In the genomic region with DNA sequence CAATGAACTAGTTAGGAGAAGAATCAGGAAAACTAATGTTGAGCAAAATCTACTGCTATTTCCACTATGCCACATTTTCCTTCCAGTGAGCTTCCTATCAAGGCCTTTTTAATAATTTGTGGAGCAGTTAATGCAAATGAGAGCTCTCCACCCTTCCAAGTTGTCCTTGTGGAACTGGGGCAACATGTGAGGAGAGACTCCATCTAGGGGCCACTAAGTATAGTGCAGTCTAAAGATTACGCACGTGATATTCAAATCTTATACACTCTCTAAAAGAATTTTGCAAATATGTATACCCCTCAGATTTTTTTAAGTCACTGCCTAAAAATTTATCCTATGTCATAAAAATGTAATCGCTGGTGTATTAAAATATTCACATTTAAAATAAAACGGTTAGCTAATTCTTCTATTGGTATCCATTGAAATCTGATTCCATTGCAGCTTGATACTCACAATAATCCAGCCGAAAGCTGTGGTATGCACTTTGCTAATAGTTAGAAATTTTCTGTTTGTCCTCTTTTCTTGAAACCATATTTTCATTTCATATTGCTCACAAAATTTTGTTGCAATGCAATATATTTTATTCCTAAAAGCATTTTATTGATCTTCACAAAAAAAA, we compare ENCODE assay signal across 7 cellular contexts.
DNase-seq lines count a peak whose midpoint lies in the region; ATAC-seq and TF ChIP-seq lines count a peak whose summit lies in the region.

No MANE protein-coding gene starts in this region.

- no peaks in the 10 kb centered on the region for H3K36me3 ChIP-seq in suprapubic skin
- H3K36me3 ChIP-seq in CD8-positive, alpha-beta memory T cell (ENCODE audit: insufficient read depth, low read length): no peaks in the 10 kb centered on the region

- POLR2A ChIA-PET in CD8-positive, alpha-beta memory T cell (lab: Charles Lee): no interaction called here

- CTCF ChIA-PET in CD8-positive, alpha-beta memory T cell (lab: Charles Lee): interaction anchor here (0.8 to 1.2 kb wide), 2 partner anchors 9 to 13 kb away, joined by 3 read pairs; no protein-coding TSS in a partner anchor

- H3K4me3 Mint-ChIP-seq in CD8-positive, alpha-beta memory T cell: no peak overlapping the region

- no peak overlapping the region for H3K27ac Mint-ChIP-seq in CD8-positive, alpha-beta memory T cell

- H3K27me3 ChIP-seq in HL-60 (ENCODE audit: insufficient read depth, poor library complexity, severe bottlenecking) (no peaks in the 10 kb centered on the region), foreskin keratinocyte (no peaks in the 10 kb centered on the region), suprapubic skin (no peaks in the 10 kb centered on the region)
- no peaks in the 10 kb centered on the region for H3K27me3 ChIP-seq in CD8-positive, alpha-beta memory T cell (ENCODE audit: insufficient read depth, low read length, poor library complexity, severe bottlenecking)

- no peaks in the 10 kb centered on the region for H3K36me3 Mint-ChIP-seq in CD8-positive, alpha-beta memory T cell

- H3K4me1 ChIP-seq in foreskin keratinocyte (no peaks in the 10 kb centered on the region), suprapubic skin (no peaks in the 10 kb centered on the region)
- no peaks in the 10 kb centered on the region for H3K4me1 ChIP-seq in CD8-positive, alpha-beta memory T cell (ENCODE audit: insufficient read depth, low read length)

- 15% methylated on average over 5 of the region's 5 CpGs for WGBS in suprapubic skin

- no peak for TF ChIP-seq EP300 in suprapubic skin (IDR thresholded peaks at IDR 0.05)

- DNase-seq in GM12864 (ENCODE audit: low read depth) (peak; percentile 4), HL-60 (ENCODE audit: low read depth in 1 of 2, low spot score in 1 of 2) (peak in 1 of 2 experiments; percentile 18), RPMI8226 (peak; percentile 4), foreskin keratinocyte (peak in 1 of 2 donors; percentile 18), suprapubic skin (ENCODE audit: low spot score in 2 of 2) (no peak)
- DNase-seq in CD8-positive, alpha-beta memory T cell: no peak
- no peak for DNase-seq in stimulated activated CD4-positive, alpha-beta T cell treated with anti-CD3 and anti-CD28 coated beads, Interleukin-4, amount 100 ng/mL, for 1 hour

- peak; percentile 80 for ATAC-seq in foreskin keratinocyte

- H3K9me3 Mint-ChIP-seq in CD8-positive, alpha-beta memory T cell: peaks cover 0 to 2% (median 0%) of the 10 kb centered on the region in 5 donors

- H3K27ac ChIP-seq in HL-60 (replicated peaks) (no peak overlapping the region), foreskin keratinocyte (no peak overlapping the region), suprapubic skin (no peak overlapping the region)
- H3K27ac ChIP-seq in CD8-positive, alpha-beta memory T cell (ENCODE audit: low read depth, low read length): no peak overlapping the region

- H3K9me3 ChIP-seq in suprapubic skin: no peaks in the 10 kb centered on the region
- H3K9me3 ChIP-seq in CD8-positive, alpha-beta memory T cell (ENCODE audit: low read length): no peaks in the 10 kb centered on the region

- peaks cover 11 to 44% of the 10 kb centered on the region in 2 donors for H3K27me3 Mint-ChIP-seq in CD8-positive, alpha-beta memory T cell

- no peaks in the 10 kb centered on the region for H3K4me1 Mint-ChIP-seq in CD8-positive, alpha-beta memory T cell

- H3K4me3 ChIP-seq in GM12864 (ENCODE audit: low read depth, low read length) (no peak overlapping the region), HL-60 (replicated peaks; ENCODE audit: insufficient read depth, low read length) (no peak overlapping the region), suprapubic skin (no peak overlapping the region)
- H3K4me3 ChIP-seq in CD8-positive, alpha-beta memory T cell (ENCODE audit: low read length): no peak overlapping the region

- TF ChIP-seq CTCF in GM12864 (IDR thresholded peaks at IDR 0.05; ENCODE audit: low read depth, low read length, missing control alignments) (peak; percentile 75), HL-60 (IDR thresholded peaks at IDR 0.05; ENCODE audit: insufficient read depth, low read length) (peak; percentile 50), foreskin keratinocyte (conservative IDR thresholded peaks at IDR 0.05) (peak; percentile 62), suprapubic skin (IDR thresholded peaks at IDR 0.05) (peak; percentile 26 to 48)

- no peak for TF ChIP-seq POLR2A in suprapubic skin (IDR thresholded peaks at IDR 0.05)

Comparison
In these comparisons a context has a peak if more than half of its experiments do, and no peak if none do; other contexts are left out.
1. DNase-seq: peak in GM12864 (single experiment) and RPMI8226 (single experiment); none in suprapubic skin (0 of 2), CD8-positive, alpha-beta memory T cell (0 of 5) and stimulated activated CD4-positive, alpha-beta T cell treated with anti-CD3 and anti-CD28 coated beads, Interleukin-4, amount 100 ng/mL, for 1 hour (single experiment).
2. Peak in every context shown above with its lines, with median percentiles within 50 percentile points of each other: CTCF ChIP-seq.